32 cellular contexts compared by ENCODE assay signal in genomic region chr2:128041561-128041960, GRCh38.
"Had no signal": no experiment of that assay in that cellular context is flagged by ENCODE, and none has a peak within 500 bp of the region (broad histone marks: within the 10 kb centered on the region; RNA-seq: fewer than 3 reads in every experiment).

No MANE protein-coding gene starts in this region.

- H3K27me3 ChIP-seq: ascending aorta, cardiac muscle cell had no signal

- H3K36me3 ChIP-seq: ascending aorta, cardiac muscle cell, MG63 had no signal

- H3K4me3 ChIP-seq: ascending aorta, cardiac muscle cell, MG63 had no signal

- ATAC-seq: activated CD8-positive, alpha-beta memory T cell treated with anti-CD3 and anti-CD28 coated beads, Interleukin-2, amount 10 ng/mL, durations not matched to agents 7 days and 5 days; Panc1 had no signal

- H3K4me1 ChIP-seq: ascending aorta had no signal

- DNase-seq: activated B cell treated with CpG ODN at 0.5 μM for 24 hours; activated CD4-positive, alpha-beta memory T cell treated with anti-CD3 and anti-CD28 coated beads, Interleukin-2, amount 10 ng/mL, durations not matched to agents 7 days and 5 days; activated CD4-positive, alpha-beta T cell treated with anti-CD3 and anti-CD28 coated beads for 4 hours; activated CD4-positive, CD25-positive, alpha-beta regulatory T cell treated with anti-CD3 and anti-CD28 coated beads, Interleukin-2, amount 50 U/mL, for 72 hours; activated CD8-positive, alpha-beta memory T cell treated with anti-CD3 and anti-CD28 coated beads for 24 hours; activated CD8-positive, alpha-beta memory T cell treated with anti-CD3 and anti-CD28 coated beads, Interleukin-2, amount 10 ng/mL, durations not matched to agents 7 days and 5 days; activated CD8-positive, alpha-beta memory T cell treated with anti-CD3 and anti-CD28 coated beads, Interleukin-2, amount 50 U/mL, for 48 hours; activated effector memory CD4-positive, alpha-beta T cell treated with Interleukin-2 at 50 U/mL for 16 hours; activated naive CD4-positive, alpha-beta T cell; activated naive CD4-positive, alpha-beta T cell treated with anti-CD3 and anti-CD28 coated beads, Interleukin-2, amount 50 U/mL, for 16 hours; activated naive CD8-positive, alpha-beta T cell treated with anti-CD3 and anti-CD28 coated beads for 36 hours; activated T-cell treated with anti-CD3 and anti-CD28 coated beads, Interleukin-2, amount 50 U/mL, for 48 hours; amygdala; Kasumi-1; MG63; NCI-H1048; NCI-H1105 treated with DMSO at 0.1 percent for 48 hours; NCI-H1436; NCI-H1694; NCI-H1930; NCI-H345; NCI-H524 treated with DMSO at 0.1 percent for 48 hours; RPMI8226; SHP77 treated with DMSO at 0.1 percent for 48 hours; SW 1271; T-helper 1 cell; T-helper 2 cell; T-helper 9 cell had no signal

- H3K27ac ChIP-seq: ascending aorta, cardiac muscle cell, VCaP had no signal
